ENCODE assay signal across 8 cellular contexts in the genomic region with DNA sequence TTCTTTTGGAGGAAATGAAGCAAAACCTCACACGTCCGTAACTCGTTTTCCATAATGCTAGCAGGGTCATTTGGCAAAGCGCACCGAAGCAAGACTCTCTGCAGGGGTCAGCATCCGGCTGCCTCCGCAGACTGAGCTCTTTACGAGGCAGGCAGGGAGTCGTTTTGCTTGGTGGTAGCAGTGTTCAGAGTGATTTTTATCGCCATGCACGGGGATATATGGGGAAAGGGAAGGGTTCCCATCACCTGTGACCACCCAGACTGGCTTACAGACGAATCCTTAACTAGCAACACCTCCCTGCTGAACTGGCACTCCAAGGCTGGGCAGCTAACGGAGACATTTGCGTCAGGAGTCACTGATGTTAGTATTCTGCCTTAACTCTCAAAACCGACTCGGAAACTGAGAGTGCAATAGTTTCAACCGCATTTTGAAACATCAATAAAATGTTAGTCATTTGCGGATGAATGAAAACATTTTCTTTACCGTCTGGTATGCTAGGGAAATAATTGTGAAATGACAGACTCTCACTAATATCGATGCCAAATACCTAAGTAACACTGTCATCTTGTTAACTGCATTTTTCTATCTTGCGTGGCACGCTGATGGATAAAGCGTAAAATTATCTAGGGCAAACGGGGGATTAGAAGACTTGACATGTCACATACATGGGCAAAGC.
A peak's percentile ranks its signal among the peaks of the same experiment; 100 is the strongest.
DNase-seq lines count a peak whose midpoint lies in the region; ATAC-seq lines count a peak whose summit lies in the region.

No MANE protein-coding gene starts in this region.

- peak; percentile 73 for DNase-seq in DMS79 (lab: John Stamatoyannopoulos, UW)
- DNase-seq in NOMO-1 treated with dmso at 0.1 percent for 144 hours (lab: John Stamatoyannopoulos, UW; ENCODE audit: unreplicated experiment) = peak; percentile 45
- peak in 54 of 61 donors; percentile 3 to 78 (median 50) for DNase-seq in caudate nucleus (lab: John Stamatoyannopoulos, UW)
- DNase-seq in islet precursor cell = peak; percentile 82
- peak; percentile 43 for DNase-seq in smooth muscle cell of the brain vasculature (ENCODE audit: low read depth, low spot score)
- DNase-seq in GOT3 (lab: John Stamatoyannopoulos, UW) = no peak

- ATAC-seq in GM19468 (IDR thresholded peaks at IDR 0.05; ENCODE audit: extremely low read depth, unreplicated experiment) (peak; percentile 62), HG03469 (IDR thresholded peaks at IDR 0.05; ENCODE audit: unreplicated experiment) (peak; percentile 44)

- peak overlapping the region; percentile 99 for H3K27ac ChIP-seq in caudate nucleus (ENCODE audit: low read depth, low read length)
